Comparison of ENCODE assay signal across 15 cellular contexts in genomic region chr11:32563600-32563959, GRCh38. TPM values are rescaled to one million over a fixed set of nuclear protein-coding genes. Genes with fewer than 3 reads are reported as not detected.
DNase-seq lines count a peak whose midpoint lies in the region; TF ChIP-seq lines count a peak whose summit lies in the region.
"Had no signal": no experiment of that assay in that cellular context is flagged by ENCODE, and none has a peak within 500 bp of the region (broad histone marks: within the 10 kb centered on the region; RNA-seq: fewer than 3 reads in every experiment).

No MANE protein-coding gene starts in this region.

- peak overlapping the region; percentile 5 for H3K4me3 Mint-ChIP-seq in nephron progenitor cell
- H3K4me3 Mint-ChIP-seq: CD4-positive, alpha-beta T cell; IgD-negative memory B cell had no signal

- no peak for TF ChIP-seq CTCF in hepatocyte (IDR thresholded peaks at IDR 0.05; ENCODE audit: poor library complexity)
- TF ChIP-seq CTCF in nephron progenitor cell (IDR thresholded peaks at IDR 0.05): no peak
- TF ChIP-seq CTCF in spleen (IDR thresholded peaks at IDR 0.05 in 8 of 11, conservative IDR thresholded peaks at IDR 0.05 in 3 of 11): no peak

- H3K9ac ChIP-seq in BLaER1 treated with 17β-estradiol and CSF1 and Interleukin-3, amounts not matched to agents 10 nM and 100 nM: no peak overlapping the region

- H3K4me2 ChIP-seq in BLaER1 treated with 17β-estradiol and CSF1 and Interleukin-3, amounts not matched to agents 10 nM and 100 nM: peak overlapping the region in 8 of 11 experiments; percentile 6 to 52 (median 28); a peak in 12 of 22 replicates
- peak overlapping the region; percentile 52 for H3K4me2 ChIP-seq in hepatocyte

- H3K4me1 ChIP-seq in BLaER1 treated with 17β-estradiol and CSF1 and Interleukin-3, amounts not matched to agents 10 nM and 100 nM: peaks cover 0 to 14% (median 13%) of the 10 kb centered on the region in 10 experiments; a peak in 13 of 20 replicates
- no peaks in the 10 kb centered on the region for H3K4me1 ChIP-seq in hepatocyte (ENCODE audit: insufficient read depth)
- H3K4me1 ChIP-seq in spleen: peaks cover 0 to 5% (median 2%) of the 10 kb centered on the region in 6 donors
- H3K4me1 ChIP-seq: HAP-1 had no signal

- H3K9me3 ChIP-seq in BLaER1 treated with 17β-estradiol and CSF1 and Interleukin-3, amounts not matched to agents 10 nM and 100 nM (replicated peaks in 1 of 11): no peaks in the 10 kb centered on the region
- H3K9me3 ChIP-seq in hepatocyte (ENCODE audit: low read depth) (no peaks in the 10 kb centered on the region), spleen (no peaks in the 10 kb centered on the region)
- H3K9me3 ChIP-seq: HAP-1 had no signal

- H3K27ac ChIP-seq in BLaER1 treated with 17β-estradiol and CSF1 and Interleukin-3, amounts not matched to agents 10 nM and 100 nM: no peak overlapping the region
- no peak overlapping the region for H3K27ac ChIP-seq in hepatocyte
- peak overlapping the region in 5 of 8 donors; percentile 19 to 52 (median 35) for H3K27ac ChIP-seq in spleen

- no peaks in the 10 kb centered on the region for H3K9me2 ChIP-seq in hepatocyte (replicated peaks; ENCODE audit: insufficient read depth)

- H3K36me3 Mint-ChIP-seq in nephron progenitor cell (ENCODE audit: low read depth): no peaks in the 10 kb centered on the region

- 59% methylated on average over 3 of the region's 3 CpGs for WGBS in hepatocyte (ENCODE audit: low lambda C conversion rate, missing lambda C conversion rate)
- 73 to 80% (median 78%) methylated on average over 3 of the region's 3 CpGs for WGBS in spleen, 5 donors

- DNase-seq in hepatocyte (ENCODE audit: low spot score): no peak
- no peak for DNase-seq in nephron progenitor cell
- no peak for DNase-seq in spleen
- no peak for DNase-seq in stimulated activated naive CD4-positive, alpha-beta T cell treated with Interleukin-2 at 50 U/mL for 16 hours (lab: John Stamatoyannopoulos, UW)
- DNase-seq in NCI-H748 treated with DMSO at 0.1 percent for 48 hours (lab: John Stamatoyannopoulos, UW): no peak
- no peak for DNase-seq in HT-29 (ENCODE audit: low spot score)
- DNase-seq: C1 segment of cervical spinal cord; Calu3; CD4-positive, alpha-beta T cell; DMS 273 treated with DMSO at 0.1 percent for 48 hours; EL; GOT3 had no signal

- H3K9me3 Mint-ChIP-seq in nephron progenitor cell: peaks cover 4% of the 10 kb centered on the region
- H3K9me3 Mint-ChIP-seq: CD4-positive, alpha-beta T cell; IgD-negative memory B cell had no signal

- H2AFZ ChIP-seq in hepatocyte: no peak overlapping the region

- intact Hi-C loops in spleen (cut with DNase I; ENCODE audit: low total_unique reads): no loop called here

- TF ChIP-seq POLR2A in spleen (IDR thresholded peaks at IDR 0.05): no peak

- no peak overlapping the region for H3K4me3 ChIP-seq in BLaER1 treated with 17β-estradiol and CSF1 and Interleukin-3, amounts not matched to agents 10 nM and 100 nM
- H3K4me3 ChIP-seq in hepatocyte (no peak overlapping the region), spleen (no peak overlapping the region)
- H3K4me3 ChIP-seq: HAP-1 had no signal

- no peaks in the 10 kb centered on the region for H3K36me3 ChIP-seq in BLaER1 treated with 17β-estradiol and CSF1 and Interleukin-3, amounts not matched to agents 10 nM and 100 nM
- H3K36me3 ChIP-seq in hepatocyte (replicated peaks; ENCODE audit: insufficient read depth, low read depth): no peaks in the 10 kb centered on the region
- H3K36me3 ChIP-seq in spleen: no peaks in the 10 kb centered on the region
- H3K36me3 ChIP-seq: HAP-1 had no signal

- peaks cover 4% of the 10 kb centered on the region for H3K27me3 Mint-ChIP-seq in nephron progenitor cell (ENCODE audit: low read depth, poor library complexity)
- H3K27me3 Mint-ChIP-seq: CD4-positive, alpha-beta T cell had no signal

- H4K20me1 ChIP-seq in BLaER1 treated with 17β-estradiol and CSF1 and Interleukin-3, amounts not matched to agents 10 nM and 100 nM: no peaks in the 10 kb centered on the region
- H4K20me1 ChIP-seq in hepatocyte (ENCODE audit: insufficient read depth, poor library complexity, severe bottlenecking): no peaks in the 10 kb centered on the region

- H3K27ac Mint-ChIP-seq in nephron progenitor cell: peak overlapping the region; percentile 93
- H3K27ac Mint-ChIP-seq: CD4-positive, alpha-beta T cell; IgD-negative memory B cell had no signal

- H3K4me1 Mint-ChIP-seq in nephron progenitor cell: peaks cover 31% of the 10 kb centered on the region

- H3K27me3 ChIP-seq in BLaER1 treated with 17β-estradiol and CSF1 and Interleukin-3, amounts not matched to agents 10 nM and 100 nM: no peaks in the 10 kb centered on the region
- H3K27me3 ChIP-seq in hepatocyte: no peaks in the 10 kb centered on the region
- no peaks in the 10 kb centered on the region for H3K27me3 ChIP-seq in spleen (replicated peaks in 1 of 7)

- no peaks in the 10 kb centered on the region for H3K79me2 ChIP-seq in hepatocyte

RNA-seq across cellular contexts. Expression of gene EIF3M, which starts 20.1 kb away (rescaled TPM):
- total RNA-seq in hepatocyte (508 and 516 TPM in 2 replicates), spleen (100 to 1,000 TPM; 171 to 468 (median 214) TPM)
- polyA plus RNA-seq in hepatocyte (231 and 261 TPM in 2 replicates), spleen (100 to 1,000 TPM; 223 to 324 (median 284) TPM)
- total RNA-seq in HT-29 (2014; rRNA removed; shearing (Covaris generic)): 305 and 325 TPM in 2 replicates

Comparison
In these comparisons a context has a peak if more than half of its experiments do, and no peak if none do; other contexts are left out.
1. H3K27ac ChIP-seq: peak in spleen (5 of 8); none in BLaER1 treated with 17β-estradiol and CSF1 and Interleukin-3, amounts not matched to agents 10 nM and 100 nM (0 of 11) and hepatocyte (single experiment).